14 cellular contexts compared by ENCODE assay signal in genomic region chr7:135670179-135670578, GRCh38. TPM values are rescaled to one million over a fixed set of nuclear protein-coding genes. Genes with fewer than 3 reads are reported as not detected.
A peak's percentile ranks its signal among the peaks of the same experiment; 100 is the strongest.
DNase-seq lines count a peak whose midpoint lies in the region; ATAC-seq and TF ChIP-seq lines count a peak whose summit lies in the region.
"Had no signal": no experiment of that assay in that cellular context is flagged by ENCODE, and none has a peak within 500 bp of the region (broad histone marks: within the 10 kb centered on the region; RNA-seq: fewer than 3 reads in every experiment).

No MANE protein-coding gene starts in this region.

- peaks cover 52% of the 10 kb centered on the region for H3K36me3 Mint-ChIP-seq in brain
- H3K36me3 Mint-ChIP-seq: natural killer cell had no signal

- no peak for DNase-seq in Right ventricle myocardium inferior (ENCODE audit: missing footprints)
- DNase-seq in cardiac septum (ENCODE audit: low spot score) = no peak
- no peak for DNase-seq in right atrium auricular region (ENCODE audit: low spot score)
- DNase-seq in aorta = no peak
- DNase-seq in HuH-7.5 (ENCODE audit: low spot score) = no peak
- no peak for DNase-seq in NCI-H1105 treated with DMSO at 0.1 percent for 48 hours (lab: John Stamatoyannopoulos, UW)
- DNase-seq in DMS114 treated with DMSO at 0.1 percent for 48 hours (lab: John Stamatoyannopoulos, UW; ENCODE audit: unreplicated experiment) = no peak
- DNase-seq: activated CD4-positive, alpha-beta memory T cell treated with anti-CD3 and anti-CD28 coated beads for 36 hours; activated naive CD4-positive, alpha-beta T cell treated with anti-CD3 and anti-CD28 coated beads, Interleukin-2, amount 50 U/mL, for 16 hours; natural killer cell; NCI-H1694 treated with DMSO at 0.1 percent for 48 hours; stimulated activated naive CD4-positive, alpha-beta T cell treated with Interleukin-2 at 50 U/mL for 16 hours had no signal

- no peaks in the 10 kb centered on the region for H3K36me3 ChIP-seq in right atrium auricular region
- H3K36me3 ChIP-seq in aorta (ENCODE audit: control insufficient read depth in 1 of 2, insufficient read depth in 2 of 2, low read length in 1 of 2) = no peaks in the 10 kb centered on the region

- ATAC-seq in Right ventricle myocardium inferior (peak; percentile 14), aorta (ENCODE audit: low FRiP score) (no peak)
- ATAC-seq: natural killer cell had no signal

- TF ChIP-seq CTCF in brain (conservative IDR thresholded peaks at IDR 0.05) (no peak), right atrium auricular region (IDR thresholded peaks at IDR 0.05) (no peak)

- H3K4me3 Mint-ChIP-seq in brain = peak overlapping the region in 1 of 5 experiments; percentile 52
- H3K4me3 Mint-ChIP-seq: activated CD4-positive, alpha-beta memory T cell treated with anti-CD3 and anti-CD28 coated beads for 36 hours; natural killer cell; T-helper 1 cell treated with Interleukin-12 subunit alpha and Interleukin-12 subunit beta and Interleukin-4 antibody, amounts not matched to agents 30 μg/mL and 1 μg/mL, for 36 hours had no signal

- H3K9me3 Mint-ChIP-seq in brain = peaks cover 0 to 6% (median 2%) of the 10 kb centered on the region in 5 experiments
- H3K9me3 Mint-ChIP-seq: activated CD4-positive, alpha-beta memory T cell treated with anti-CD3 and anti-CD28 coated beads for 36 hours; natural killer cell; T-helper 1 cell treated with Interleukin-12 subunit alpha and Interleukin-12 subunit beta and Interleukin-4 antibody, amounts not matched to agents 30 μg/mL and 1 μg/mL, for 36 hours had no signal

- no peak overlapping the region for H3K4me3 ChIP-seq in right atrium auricular region
- H3K4me3 ChIP-seq in aorta (ENCODE audit: low read length in 2 of 2) = no peak overlapping the region

- H3K27me3 Mint-ChIP-seq in brain = no peaks in the 10 kb centered on the region
- H3K27me3 Mint-ChIP-seq: activated CD4-positive, alpha-beta memory T cell treated with anti-CD3 and anti-CD28 coated beads for 36 hours had no signal

- no peaks in the 10 kb centered on the region for H3K9me3 ChIP-seq in right atrium auricular region
- no peaks in the 10 kb centered on the region for H3K9me3 ChIP-seq in aorta (ENCODE audit: control insufficient read depth, low read length)

- H3K27me3 ChIP-seq in right atrium auricular region (no peaks in the 10 kb centered on the region), aorta (ENCODE audit: control insufficient read depth in 1 of 2, insufficient read depth in 2 of 2, low read length in 1 of 2) (no peaks in the 10 kb centered on the region)

- whole genome bisulfite sequencing in aorta, 2 donors = 5% methylated on average over 1 of the region's 1 CpG

- intact Hi-C loops in Right ventricle myocardium inferior (cut with DNase I) = loop anchor here (5.0 kb wide), 2 partner anchors 42 to 87 kb away; no protein-coding TSS in a partner anchor
- intact Hi-C loops in cardiac septum (cut with DNase I) = loop anchor here (5.0 kb wide), 2 partner anchors 77 to 337 kb away; partner anchors contain the start of gene FAM180A
- intact Hi-C loops in aorta (cut with DNase I) = loop anchor here (5.0 to 10.0 kb wide), 3 partner anchors 77 to 415 kb away; partner anchors contain the start of gene FAM180A (in 1 of the 2)

- H3K27ac ChIP-seq in right atrium auricular region = peak overlapping the region; percentile 34 to 51
- H3K27ac ChIP-seq in aorta (ENCODE audit: low read depth in 1 of 2, low read length in 2 of 2) = peak overlapping the region; percentile 67 to 80

- H3K27ac Mint-ChIP-seq in brain = peak overlapping the region in 3 of 5 experiments; percentile 0 to 83 (median 60)
- H3K27ac Mint-ChIP-seq: activated CD4-positive, alpha-beta memory T cell treated with anti-CD3 and anti-CD28 coated beads for 36 hours; natural killer cell; T-helper 1 cell treated with Interleukin-12 subunit alpha and Interleukin-12 subunit beta and Interleukin-4 antibody, amounts not matched to agents 30 μg/mL and 1 μg/mL, for 36 hours had no signal

- H3K4me1 ChIP-seq in right atrium auricular region (peaks cover 0 to 52% of the 10 kb centered on the region in 2 donors), aorta (ENCODE audit: control insufficient read depth in 1 of 2, insufficient read depth in 2 of 2, low read length in 2 of 2) (peaks cover 1 to 6% of the 10 kb centered on the region in 2 donors)

- peaks cover 50% of the 10 kb centered on the region for H3K4me1 Mint-ChIP-seq in brain

RNA-seq across cellular contexts. Expression of gene STMP1, which starts 7.9 kb away (rescaled TPM):
- 27.4 TPM for total RNA-seq in Right ventricle myocardium inferior
- 31.4 TPM for total RNA-seq in cardiac septum
- 48.3 TPM for polyA plus RNA-seq in brain (ENCODE audit: insufficient read depth, low read depth, low replicate concordance)
- total RNA-seq in right atrium auricular region = 10 to 100 TPM; 11.9 to 13.4 TPM
- total RNA-seq in aorta = 10 to 100 TPM; 29.8 to 42.6 TPM
- 10 to 100 TPM; 31.5 to 43.3 TPM for polyA plus RNA-seq in aorta

RNA-seq across cellular contexts. Expression of gene SLC13A4, which starts 57.8 kb away (rescaled TPM):
- total RNA-seq in Right ventricle myocardium inferior = not detected
- total RNA-seq in cardiac septum = 1.0 TPM
- polyA plus RNA-seq in brain (ENCODE audit: insufficient read depth, low read depth, low replicate concordance) = 7.1 TPM
- under 1 TPM in 1 of 2 donors, not detected in 1; 0.12 TPM for total RNA-seq in right atrium auricular region
- 1 to 10 TPM; 1.7 to 2.2 TPM for total RNA-seq in aorta
- polyA plus RNA-seq in aorta = 1 to 10 TPM in 1 of 2 donors, not detected in 1; 2.0 TPM
- total RNA-seq: activated CD4-positive, alpha-beta memory T cell treated with anti-CD3 and anti-CD28 coated beads for 36 hours; natural killer cell had no signal
